20 cellular contexts compared by ENCODE assay signal in genomic region chr11:65716294-65716693, GRCh38. TPM values are rescaled to one million over a fixed set of nuclear protein-coding genes. Genes with fewer than 3 reads are reported as not detected.
DNase-seq lines count a peak whose midpoint lies in the region; ATAC-seq and TF ChIP-seq lines count a peak whose summit lies in the region.
"Had no signal": no experiment of that assay in that cellular context is flagged by ENCODE, and none has a peak within 500 bp of the region (broad histone marks: within the 10 kb centered on the region; RNA-seq: fewer than 3 reads in every experiment).

No MANE protein-coding gene starts in this region.

- 73 to 85% methylated on average over 5 to 7 of the region's 7 CpGs for WGBS in testis, 2 donors
- WGBS in mesenchymal stem cell: 96% methylated on average over 7 of the region's 7 CpGs

- no peak overlapping the region for H3K23ac ChIP-seq in mesenchymal stem cell (ENCODE audit: low read length in 2 of 2)

- H3K27ac Mint-ChIP-seq in natural killer cell: peak overlapping the region in 1 of 2 donors; percentile 56
- H3K27ac Mint-ChIP-seq in natural killer cell treated with Interleukin-12 subunit alpha and Interleukin-12 subunit beta and Interleukin-15 and Interleukin-18, amount 100 ng/mL, for 72 hours: peak overlapping the region in 1 of 2 donors; percentile 8
- no peak overlapping the region for H3K27ac Mint-ChIP-seq in WTC11
- H3K27ac Mint-ChIP-seq: H9 had no signal

- DNase-seq in natural killer cell (no peak), WTC11 (ENCODE audit: low spot score) (no peak), mesenteric fat pad (ENCODE audit: low spot score) (peak; percentile 65), NCI-H146 (lab: John Stamatoyannopoulos, UW) (no peak), testis (no peak), mesenchymal stem cell (no peak)
- DNase-seq in natural killer cell treated with Interleukin-12 subunit alpha and Interleukin-12 subunit beta and Interleukin-15 and Interleukin-18, amount 100 ng/mL, for 72 hours (ENCODE audit: low spot score): no peak
- DNase-seq: BE2C; CD8-positive, alpha-beta memory T cell; DND-41; GDM1; H9; Kasumi-1; NCI-H1436; NCI-H2081 treated with DMSO at 0.1 percent for 48 hours; NCI-H345; NCI-H526 treated with DMSO at 0.1 percent for 48 hours; NK-92 treated with Interleukin-12 subunit alpha and Interleukin-12 subunit beta, amount 100 ng/mL, for 24 hours; PC-9; Right ventricle myocardium superior had no signal

- H3K4me3 ChIP-seq in testis (no peak overlapping the region), mesenchymal stem cell (ENCODE audit: insufficient read depth in 1 of 2, low read depth in 1 of 2, low read length in 2 of 2) (no peak overlapping the region)
- H3K4me3 ChIP-seq: PC-9 had no signal

- H3K4me3 Mint-ChIP-seq in natural killer cell (peak overlapping the region; percentile 35), WTC11 (no peak overlapping the region)
- no peak overlapping the region for H3K4me3 Mint-ChIP-seq in natural killer cell treated with Interleukin-12 subunit alpha and Interleukin-12 subunit beta and Interleukin-15 and Interleukin-18, amount 100 ng/mL, for 72 hours

- H3K9me3 ChIP-seq in testis: no peaks in the 10 kb centered on the region
- no peaks in the 10 kb centered on the region for H3K9me3 ChIP-seq in mesenchymal stem cell (ENCODE audit: control insufficient read depth, low read length)
- H3K9me3 ChIP-seq: BE2C had no signal

- H2AFZ ChIP-seq in mesenchymal stem cell (ENCODE audit: low read depth, low read length): no peak overlapping the region
- H2AFZ ChIP-seq: PC-9 had no signal

- H3K27ac ChIP-seq in testis: no peak overlapping the region
- H3K27ac ChIP-seq in mesenchymal stem cell (ENCODE audit: low read length, poor library complexity, severe bottlenecking): no peak overlapping the region
- H3K27ac ChIP-seq: PC-9 had no signal

- H3K27me3 ChIP-seq in testis (no peaks in the 10 kb centered on the region), mesenchymal stem cell (ENCODE audit: control insufficient read depth in 1 of 2, insufficient read depth in 1 of 2, low read length in 2 of 2) (no peaks in the 10 kb centered on the region)
- H3K27me3 ChIP-seq: BE2C had no signal

- intact Hi-C loops in natural killer cell (cut with micrococcal nuclease): no loop called here
- intact Hi-C loops in testis (cut with DNase I; ENCODE audit: low total_unique reads): no loop called here

- H4K91ac ChIP-seq in mesenchymal stem cell (ENCODE audit: low read length): no peak overlapping the region

- no peak overlapping the region for H3K4ac ChIP-seq in mesenchymal stem cell (ENCODE audit: low read depth in 1 of 2, low read length in 2 of 2)

- ATAC-seq in natural killer cell (no peak), WTC11 (no peak)
- no peak for ATAC-seq in natural killer cell treated with Interleukin-12 subunit alpha and Interleukin-12 subunit beta and Interleukin-15 and Interleukin-18, amount 100 ng/mL, for 72 hours

- H2AK5ac ChIP-seq in mesenchymal stem cell (ENCODE audit: low read length, severe bottlenecking): no peak overlapping the region

- H2BK5ac ChIP-seq in mesenchymal stem cell (ENCODE audit: low read depth, low read length, poor library complexity, severe bottlenecking): no peak overlapping the region

- no peak overlapping the region for H2BK15ac ChIP-seq in mesenchymal stem cell (ENCODE audit: low read depth, poor library complexity, severe bottlenecking)

- TF ChIP-seq POLR2A in testis (IDR thresholded peaks at IDR 0.05): no peak

- H3K36me3 Mint-ChIP-seq in natural killer cell (no peaks in the 10 kb centered on the region), WTC11 (peaks cover 56% of the 10 kb centered on the region)
- peaks cover 15% of the 10 kb centered on the region for H3K36me3 Mint-ChIP-seq in natural killer cell treated with Interleukin-12 subunit alpha and Interleukin-12 subunit beta and Interleukin-15 and Interleukin-18, amount 100 ng/mL, for 72 hours

- CTCF ChIA-PET in WTC11 (lab: Charles Lee): no interaction called here

- H4K8ac ChIP-seq in mesenchymal stem cell (ENCODE audit: low read length): no peak overlapping the region

- POLR2A ChIA-PET in WTC11 (lab: Charles Lee): no interaction called here

- no peak overlapping the region for H3K18ac ChIP-seq in mesenchymal stem cell (ENCODE audit: low read depth in 1 of 2, low read length in 2 of 2)

- TF ChIP-seq CTCF in natural killer cell (IDR thresholded peaks at IDR 0.05): no peak
- TF ChIP-seq CTCF in WTC11 (IDR thresholded peaks at IDR 0.05): no peak
- no peak for TF ChIP-seq CTCF in testis (IDR thresholded peaks at IDR 0.05)

- H3K36me3 ChIP-seq in testis (ENCODE audit: low read depth, missing control alignments) (no peaks in the 10 kb centered on the region), mesenchymal stem cell (ENCODE audit: control insufficient read depth in 1 of 2, insufficient read depth in 2 of 2, low read depth in 1 of 2, low read length in 2 of 2) (peaks cover 67% of the 10 kb centered on the region in 2 experiments)

- H3K27me3 Mint-ChIP-seq in natural killer cell (ENCODE audit: low read depth in 2 of 2): no peaks in the 10 kb centered on the region
- H3K27me3 Mint-ChIP-seq in natural killer cell treated with Interleukin-12 subunit alpha and Interleukin-12 subunit beta and Interleukin-15 and Interleukin-18, amount 100 ng/mL, for 72 hours: no peaks in the 10 kb centered on the region
- no peaks in the 10 kb centered on the region; the same call in 1 of the 2 replicates for H3K27me3 Mint-ChIP-seq in WTC11 (ENCODE audit: low read depth)
- H3K27me3 Mint-ChIP-seq: CD8-positive, alpha-beta memory T cell had no signal

- no peak overlapping the region for H2BK120ac ChIP-seq in mesenchymal stem cell (ENCODE audit: low read depth, low read length)

- no peak overlapping the region for H3K14ac ChIP-seq in mesenchymal stem cell (ENCODE audit: low read length in 2 of 2)

- no peak overlapping the region for H3K9ac ChIP-seq in mesenchymal stem cell (ENCODE audit: low read length)

- peaks cover 20% of the 10 kb centered on the region for H3K4me1 ChIP-seq in testis
- H3K4me1 ChIP-seq in mesenchymal stem cell (ENCODE audit: control insufficient read depth, insufficient read depth, low read depth, low read length): peaks cover 27% of the 10 kb centered on the region

- H3K79me1 ChIP-seq in mesenchymal stem cell (replicated peaks; ENCODE audit: low read length, poor library complexity, severe bottlenecking): peaks cover 48% of the 10 kb centered on the region

- no peak overlapping the region for H2BK12ac ChIP-seq in mesenchymal stem cell (ENCODE audit: low read length in 2 of 2)

- no peak overlapping the region for H3K4me2 ChIP-seq in mesenchymal stem cell (ENCODE audit: low read length, poor library complexity, severe bottlenecking)
- H3K4me2 ChIP-seq: PC-9 had no signal

- H3K9me3 Mint-ChIP-seq in natural killer cell (no peaks in the 10 kb centered on the region), WTC11 (no peaks in the 10 kb centered on the region)
- no peaks in the 10 kb centered on the region for H3K9me3 Mint-ChIP-seq in natural killer cell treated with Interleukin-12 subunit alpha and Interleukin-12 subunit beta and Interleukin-15 and Interleukin-18, amount 100 ng/mL, for 72 hours
- H3K9me3 Mint-ChIP-seq: CD8-positive, alpha-beta memory T cell; H9 had no signal

- H3K4me1 Mint-ChIP-seq in natural killer cell: peaks cover 6 to 46% of the 10 kb centered on the region in 2 donors
- peaks cover 42 to 48% of the 10 kb centered on the region in 2 donors for H3K4me1 Mint-ChIP-seq in natural killer cell treated with Interleukin-12 subunit alpha and Interleukin-12 subunit beta and Interleukin-15 and Interleukin-18, amount 100 ng/mL, for 72 hours (ENCODE audit: low read depth in 2 of 2)
- H3K4me1 Mint-ChIP-seq in WTC11: peaks cover 11% of the 10 kb centered on the region

TF ChIP-seq in WTC11, 78 proteins besides CTCF, POLR2A, EP300 and RAD21:
- TF ChIP-seq ATF6 (CRISPR knock-in tag; IDR thresholded peaks at IDR 0.05): no peak
- TF ChIP-seq NFATC4 (CRISPR knock-in tag; IDR thresholded peaks at IDR 0.05): 0 out of 2 replicates have a peak, but pooled peaks have one; percentile 25

RNA-seq across cellular contexts. Expression of gene KAT5, which starts 4.2 kb away (rescaled TPM):
- total RNA-seq in natural killer cell: 100 to 1,000 TPM; 140 to 155 (median 146) TPM
- 10 to 100 TPM; 77.5 to 82.9 TPM for total RNA-seq in natural killer cell treated with Interleukin-12 subunit alpha and Interleukin-12 subunit beta and Interleukin-15 and Interleukin-18, amount 100 ng/mL, for 72 hours
- total RNA-seq in WTC11 (2021): 44.9 to 56.6 TPM (median 46.0 TPM) in 3 replicates
- total RNA-seq in mesenteric fat pad: 49.9 TPM
- 100 to 1,000 TPM; 101 to 121 TPM for total RNA-seq in testis
- polyA plus RNA-seq in testis (ENCODE audit: insufficient read depth, low read depth, low replicate concordance): 154 TPM
- 26.3 TPM for polyA plus RNA-seq in mesenchymal stem cell (2013, experiment 1 of 2)
- 26.9 TPM for polyA plus RNA-seq in mesenchymal stem cell (2013, experiment 2 of 2)

RNA-seq across cellular contexts. Expression of gene RNASEH2C, which starts 4.3 kb away (rescaled TPM):
- total RNA-seq in natural killer cell (10 to 100 TPM; 34.6 to 45.6 (median 38.5) TPM), WTC11 (2021) (42.1 to 53.0 TPM (median 52.2 TPM) in 3 replicates), mesenteric fat pad (71.8 TPM), testis (10 to 100 TPM; 70.9 to 71.1 TPM)
- 100 to 1,000 TPM in 1 of 2 donors, 10 to 100 TPM in 1; 87.3 to 138 TPM for total RNA-seq in natural killer cell treated with Interleukin-12 subunit alpha and Interleukin-12 subunit beta and Interleukin-15 and Interleukin-18, amount 100 ng/mL, for 72 hours
- 29.1 TPM for polyA plus RNA-seq in testis (ENCODE audit: insufficient read depth, low read depth, low replicate concordance)
- 37.1 TPM for polyA plus RNA-seq in mesenchymal stem cell (2013, experiment 1 of 2)
- polyA plus RNA-seq in mesenchymal stem cell (2013, experiment 2 of 2): 38.5 TPM

RNA-seq across cellular contexts. Expression of gene RELA, which starts 53.6 kb away (rescaled TPM):
- total RNA-seq in natural killer cell (100 to 1,000 TPM; 319 to 380 (median 338) TPM), WTC11 (2021) (26.3 to 35.1 TPM (median 29.0 TPM) in 3 replicates), mesenteric fat pad (80.0 TPM), testis (10 to 100 TPM; 64.9 to 82.0 TPM)
- total RNA-seq in natural killer cell treated with Interleukin-12 subunit alpha and Interleukin-12 subunit beta and Interleukin-15 and Interleukin-18, amount 100 ng/mL, for 72 hours: 10 to 100 TPM; 85.2 to 96.4 TPM
- 47.5 TPM for polyA plus RNA-seq in testis (ENCODE audit: insufficient read depth, low read depth, low replicate concordance)
- polyA plus RNA-seq in mesenchymal stem cell (2013, experiment 1 of 2): 76.9 TPM
- 76.3 TPM for polyA plus RNA-seq in mesenchymal stem cell (2013, experiment 2 of 2)
